Comparison of ENCODE assay signal across 10 cellular contexts in genomic region chr18:22432672-22433137, GRCh38. TPM values are rescaled to one million over a fixed set of nuclear protein-coding genes. Genes with fewer than 3 reads are reported as not detected.
DNase-seq lines count a peak whose midpoint lies in the region; ATAC-seq, FAIRE-seq and TF ChIP-seq lines count a peak whose summit lies in the region.
"Had no signal": no experiment of that assay in that cellular context is flagged by ENCODE, and none has a peak within 500 bp of the region (broad histone marks: within the 10 kb centered on the region; RNA-seq: fewer than 3 reads in every experiment).

No MANE protein-coding gene starts in this region.

- no peak overlapping the region for H3K27ac ChIP-seq in HCT116 (ENCODE audit: low read depth, low read length)

- no peak for FAIRE-seq in GM19239 (lab: Jason Lieb, UNC)

- no peak for TF ChIP-seq RAD21 in HCT116 (IDR thresholded peaks at IDR 0.05; ENCODE audit: low read depth)

- intact Hi-C loops in HCT116 (cut with micrococcal nuclease), result no loop called here

- H3K4me2 ChIP-seq in HCT116 (ENCODE audit: low read length), result peak overlapping the region; percentile 64

- no peaks in the 10 kb centered on the region for H3K9me3 ChIP-seq in HCT116 (ENCODE audit: control insufficient read depth in 1 of 2, insufficient read depth in 1 of 2, low read depth in 1 of 2, low read length in 2 of 2)

- H3K4me3 ChIP-seq in HCT116 (replicated peaks in 1 of 2; ENCODE audit: low read depth in 1 of 2, low read length in 2 of 2), result no peak overlapping the region

- peak overlapping the region; percentile 96 for H2AFZ ChIP-seq in HCT116 (ENCODE audit: low read depth, low read length, poor library complexity, severe bottlenecking)

- TF ChIP-seq CTCF in HCT116 (IDR thresholded peaks at IDR 0.05 in 2 of 3, conservative IDR thresholded peaks at IDR 0.05 in 1 of 3; ENCODE audit: borderline replicate concordance in 1 of 3, insufficient read depth in 1 of 3, low read depth in 2 of 3, low read length in 2 of 3), result no peak

- no peaks in the 10 kb centered on the region for H3K9me2 ChIP-seq in HCT116 (ENCODE audit: insufficient read depth)

- no peak for TF ChIP-seq POLR2A in HCT116 (IDR thresholded peaks at IDR 0.05; ENCODE audit: borderline replicate concordance, extremely low read depth, insufficient read depth, insufficient read length)

- H3K36me3 ChIP-seq in HCT116 (ENCODE audit: control insufficient read depth in 1 of 2, insufficient read depth in 2 of 2, low read length in 2 of 2), result no peaks in the 10 kb centered on the region

- peaks cover 7 to 14% of the 10 kb centered on the region in 2 experiments; a peak in 3 of 4 replicates for H3K4me1 ChIP-seq in HCT116 (ENCODE audit: control insufficient read depth in 1 of 2, insufficient read depth in 2 of 2, low read length in 2 of 2)

- POLR2A ChIA-PET in HCT116 (lab: Charles Lee), result no interaction called here

- H3K9ac ChIP-seq in HCT116 (ENCODE audit: low read length), result no peak overlapping the region

- no peaks in the 10 kb centered on the region for H3K79me2 ChIP-seq in HCT116 (ENCODE audit: insufficient read depth, low read length)

- RAD21 ChIA-PET in HCT116 (lab: Charles Lee; ENCODE audit: low non-redundant PET in 1 of 2, low total read pairs in 2 of 2, uncharacterized antibody in 2 of 2, unreplicated experiment in 2 of 2), result no interaction called here

- BruUV-seq in HCT116 (replicated peaks; lab: Mats Ljungman, UMichigan), result no TSS peak

- no peaks in the 10 kb centered on the region for H3K27me3 ChIP-seq in HCT116 (ENCODE audit: insufficient read depth, low read length)

- peak; percentile 77 for ATAC-seq in HCT116

- DNase-seq in HCT116 (ENCODE audit: low read depth, low spot score), result peak; percentile 26
- DNase-seq in amniotic stem cell (lab: John Stamatoyannopoulos, UW), result peak; percentile 62
- DNase-seq in hepatic stellate cell (ENCODE audit: low spot score), result peak; percentile 86
- DNase-seq in smooth muscle cell of the brain vasculature (ENCODE audit: low read depth, low spot score), result peak; percentile 21
- DNase-seq in GM19239 (ENCODE audit: insufficient read length, low spot score), result no peak
- no peak for DNase-seq in SKM-1 treated with dmso at 0.1 percent for 144 hours (lab: John Stamatoyannopoulos, UW; ENCODE audit: unreplicated experiment)
- no peak for DNase-seq in inferior parietal cortex (ENCODE audit: extremely low spot score)
- no peak for DNase-seq in DMS53 treated with DMSO at 0.1 percent for 48 hours (lab: John Stamatoyannopoulos, UW; ENCODE audit: unreplicated experiment)
- DNase-seq: stimulated activated CD4-positive, alpha-beta T cell treated with anti-CD3 and anti-CD28 coated beads, Interleukin-15, amount 100 ng/mL, for 24 hours had no signal

- CTCF ChIA-PET in HCT116 (lab: Charles Lee), result no interaction called here

- H4K20me1 ChIP-seq in HCT116 (ENCODE audit: insufficient read depth), result no peaks in the 10 kb centered on the region

TF ChIP-seq in HCT116, 20 proteins besides CTCF, POLR2A, EP300 and RAD21:
- TF ChIP-seq CEBPB (IDR thresholded peaks at IDR 0.05; ENCODE audit: low read depth), result no peak
- TF ChIP-seq EZH2phosphoT487 (IDR thresholded peaks at IDR 0.05; ENCODE audit: borderline replicate concordance), result no peak
- TF ChIP-seq, protein P1, sequence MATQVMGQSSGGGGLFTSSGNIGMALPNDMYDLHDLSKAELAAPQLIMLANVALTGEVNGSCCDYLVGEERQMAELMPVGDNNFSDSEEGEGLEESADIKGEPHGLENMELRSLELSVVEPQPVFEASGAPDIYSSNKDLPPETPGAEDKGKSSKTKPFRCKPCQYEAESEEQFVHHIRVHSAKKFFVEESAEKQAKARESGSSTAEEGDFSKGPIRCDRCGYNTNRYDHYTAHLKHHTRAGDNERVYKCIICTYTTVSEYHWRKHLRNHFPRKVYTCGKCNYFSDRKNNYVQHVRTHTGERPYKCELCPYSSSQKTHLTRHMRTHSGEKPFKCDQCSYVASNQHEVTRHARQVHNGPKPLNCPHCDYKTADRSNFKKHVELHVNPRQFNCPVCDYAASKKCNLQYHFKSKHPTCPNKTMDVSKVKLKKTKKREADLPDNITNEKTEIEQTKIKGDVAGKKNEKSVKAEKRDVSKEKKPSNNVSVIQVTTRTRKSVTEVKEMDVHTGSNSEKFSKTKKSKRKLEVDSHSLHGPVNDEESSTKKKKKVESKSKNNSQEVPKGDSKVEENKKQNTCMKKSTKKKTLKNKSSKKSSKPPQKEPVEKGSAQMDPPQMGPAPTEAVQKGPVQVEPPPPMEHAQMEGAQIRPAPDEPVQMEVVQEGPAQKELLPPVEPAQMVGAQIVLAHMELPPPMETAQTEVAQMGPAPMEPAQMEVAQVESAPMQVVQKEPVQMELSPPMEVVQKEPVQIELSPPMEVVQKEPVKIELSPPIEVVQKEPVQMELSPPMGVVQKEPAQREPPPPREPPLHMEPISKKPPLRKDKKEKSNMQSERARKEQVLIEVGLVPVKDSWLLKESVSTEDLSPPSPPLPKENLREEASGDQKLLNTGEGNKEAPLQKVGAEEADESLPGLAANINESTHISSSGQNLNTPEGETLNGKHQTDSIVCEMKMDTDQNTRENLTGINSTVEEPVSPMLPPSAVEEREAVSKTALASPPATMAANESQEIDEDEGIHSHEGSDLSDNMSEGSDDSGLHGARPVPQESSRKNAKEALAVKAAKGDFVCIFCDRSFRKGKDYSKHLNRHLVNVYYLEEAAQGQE (IDR thresholded peaks at IDR 0.05; ENCODE audit: low read depth), result no peak
- no peak for TF ChIP-seq POLR2AphosphoS5 (IDR thresholded peaks at IDR 0.05; ENCODE audit: low read depth, low read length)
- TF ChIP-seq FOSL1 (IDR thresholded peaks at IDR 0.05; ENCODE audit: low read depth), result peak; percentile 60; the same call in 1 of the 2 replicates
- peak; percentile 50; the same call in 1 of the 2 replicates for TF ChIP-seq JUND (IDR thresholded peaks at IDR 0.05)
- no peak for TF ChIP-seq ZNF274 (IDR thresholded peaks at IDR 0.05; ENCODE audit: low read depth, low read length)
- TF ChIP-seq CBX3 (IDR thresholded peaks at IDR 0.05; ENCODE audit: low read depth), result no peak
- TF ChIP-seq TCF7L2 (IDR thresholded peaks at IDR 0.05; ENCODE audit: borderline replicate concordance, extremely low read depth, insufficient read depth, insufficient read length), result peak; percentile 20
- TF ChIP-seq YY1 (IDR thresholded peaks at IDR 0.05; ENCODE audit: extremely low read depth, insufficient replicate concordance, low read depth, low read length), result no peak
- TF ChIP-seq ZBTB33 (IDR thresholded peaks at IDR 0.05; ENCODE audit: extremely low read depth, insufficient replicate concordance, low read length), result no peak
- no peak for TF ChIP-seq ZFX (IDR thresholded peaks at IDR 0.05)
- TF ChIP-seq ELF1 (IDR thresholded peaks at IDR 0.05; ENCODE audit: borderline replicate concordance, low read depth), result no peak
- TF ChIP-seq EZH2 (IDR thresholded peaks at IDR 0.05), result no peak
- no peak for TF ChIP-seq EGR1 (IDR thresholded peaks at IDR 0.05; ENCODE audit: low read depth)
- TF ChIP-seq, protein P2, sequence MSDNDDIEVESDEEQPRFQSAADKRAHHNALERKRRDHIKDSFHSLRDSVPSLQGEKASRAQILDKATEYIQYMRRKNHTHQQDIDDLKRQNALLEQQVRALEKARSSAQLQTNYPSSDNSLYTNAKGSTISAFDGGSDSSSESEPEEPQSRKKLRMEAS (IDR thresholded peaks at IDR 0.05), result no peak
- no peak for TF ChIP-seq SIN3A (IDR thresholded peaks at IDR 0.05; ENCODE audit: low read depth)
- no peak for TF ChIP-seq SP1 (IDR thresholded peaks at IDR 0.05; ENCODE audit: low read depth)
- TF ChIP-seq ATF3 (IDR thresholded peaks at IDR 0.05), result no peak
- no peak for TF ChIP-seq SRF (IDR thresholded peaks at IDR 0.05; ENCODE audit: low read depth)
TF ChIP-seq in HCT116: peak in this region for 3.

RNA-seq across cellular contexts. Expression of gene CTAGE1, which starts 15.0 kb away (rescaled TPM):
- not detected for total RNA-seq in HCT116 (2021; ENCODE audit: unreplicated experiment)
- polyA plus RNA-seq in HCT116 (2012), result not detected in 2 replicates
- total RNA-seq: epithelial cell of proximal tubule had no signal

Comparison
In these comparisons a context has a peak if more than half of its experiments do, and no peak if none do; other contexts are left out.
1. DNase-seq: peak in HCT116 (single experiment), amniotic stem cell (single experiment), hepatic stellate cell (single experiment) and smooth muscle cell of the brain vasculature (single experiment); none in GM19239 (single experiment), SKM-1 treated with dmso at 0.1 percent for 144 hours (single experiment), inferior parietal cortex (single experiment) and DMS53 treated with DMSO at 0.1 percent for 48 hours (single experiment).